10 cellular contexts compared by ENCODE assay signal in the genomic region with DNA sequence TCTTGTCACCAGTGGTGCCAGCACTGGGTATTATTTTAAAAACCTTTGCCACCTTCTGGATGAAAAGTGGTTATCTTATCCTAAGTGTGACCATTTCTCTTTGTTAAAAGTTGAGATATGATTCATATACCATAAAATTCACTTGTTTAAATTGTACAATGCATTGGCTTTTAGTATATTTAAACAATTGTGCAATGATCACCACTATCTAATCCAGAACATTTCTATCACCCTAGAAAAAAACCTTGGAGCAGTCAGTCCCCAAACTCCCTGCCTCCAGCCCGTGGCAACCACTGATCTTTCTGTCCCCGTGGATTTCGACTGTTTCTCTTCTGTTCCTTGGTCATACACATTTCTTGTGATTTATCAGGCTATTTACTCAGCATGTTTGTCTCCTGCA. TPM values are rescaled to one million over a fixed set of nuclear protein-coding genes. Genes with fewer than 3 reads are reported as not detected.
DNase-seq lines count a peak whose midpoint lies in the region; ATAC-seq, FAIRE-seq and TF ChIP-seq lines count a peak whose summit lies in the region.
"Had no signal": no experiment of that assay in that cellular context is flagged by ENCODE, and none has a peak within 500 bp of the region (broad histone marks: within the 10 kb centered on the region; RNA-seq: fewer than 3 reads in every experiment).

No MANE protein-coding gene starts in this region.

- H3K27ac ChIP-seq in liver (ENCODE audit: low read depth in 1 of 2, low read length in 2 of 2) (peak overlapping the region; percentile 92 to 94), HepG2 (ENCODE audit: extremely low read length, insufficient read depth, low read length) (no peak overlapping the region)

- H3K27me3 ChIP-seq in liver (ENCODE audit: control insufficient read depth in 4 of 4, insufficient read depth in 4 of 4, low read length in 3 of 4) (no peaks in the 10 kb centered on the region), HepG2 (ENCODE audit: control insufficient read depth in 1 of 2, insufficient read depth in 2 of 2, low read length in 2 of 2) (no peaks in the 10 kb centered on the region), HAP-1 (ENCODE audit: low read depth) (no peaks in the 10 kb centered on the region)

- no peak for FAIRE-seq in HepG2 (lab: Jason Lieb, UNC)

- no peak for TF ChIP-seq CTCF in liver (IDR thresholded peaks at IDR 0.05; ENCODE audit: low read depth, low read length, missing input control)
- no peak for TF ChIP-seq CTCF in HepG2 (CRISPR knock-in tag; IDR thresholded peaks at IDR 0.05)
- no peak for TF ChIP-seq CTCF in brain (conservative IDR thresholded peaks at IDR 0.05)

- H3K9ac ChIP-seq in liver (ENCODE audit: low read depth in 1 of 2, low read length in 2 of 2) = peak overlapping the region; percentile 89 to 91
- H3K9ac ChIP-seq in HepG2 (ENCODE audit: insufficient read depth, low read depth, low read length) = no peak overlapping the region

- BruUV-seq in HepG2 (replicated peaks; lab: Mats Ljungman, UMichigan) = no TSS peak

- H3K36me3 ChIP-seq in liver (ENCODE audit: control insufficient read depth in 4 of 4, insufficient read depth in 3 of 4, low read depth in 1 of 4, low read length in 3 of 4) = no peaks in the 10 kb centered on the region
- peaks cover 0 to 18% of the 10 kb centered on the region in 2 experiments; a peak in 3 of 5 replicates for H3K36me3 ChIP-seq in HepG2 (replicated peaks in 1 of 2; ENCODE audit: control insufficient read depth in 1 of 2, insufficient read depth in 2 of 2, low read length in 2 of 2)
- no peaks in the 10 kb centered on the region for H3K36me3 ChIP-seq in HAP-1 (replicated peaks)

- H3K4me1 Mint-ChIP-seq in brain (peaks cover 29% of the 10 kb centered on the region), naive B cell (peaks cover 73 to 97% (median 94%) of the 10 kb centered on the region in 3 donors)

- TF ChIP-seq RAD21 in liver (IDR thresholded peaks at IDR 0.05) (no peak), HepG2 (CRISPR knock-in tag; IDR thresholded peaks at IDR 0.05) (no peak)

- H3K9me3 ChIP-seq in liver (ENCODE audit: control insufficient read depth in 4 of 4, low read length in 3 of 4) (no peaks in the 10 kb centered on the region), HepG2 (ENCODE audit: low read length) (no peaks in the 10 kb centered on the region), HAP-1 (no peaks in the 10 kb centered on the region)
- H3K9me3 ChIP-seq: Caco-2 had no signal

- in situ Hi-C loops in HepG2 (cut with HindIII; ENCODE audit: extremely low pct_ligation_motif_present, low pct_unique_long_range_greater_than_20kb) (no loop called here), HAP-1 (cut with MboI; ENCODE audit: low sequenced_read_pairs) (no loop called here)

- no peak overlapping the region for H3K4me2 ChIP-seq in HepG2 (ENCODE audit: low read depth, low read length)

- WGBS in liver = 13% methylated on average over 3 of the region's 3 CpGs
- WGBS in HepG2 (ENCODE audit: low lambda C conversion rate) = 94% methylated on average over 3 of the region's 3 CpGs

- no peak for TF ChIP-seq POLR2A in HepG2 (IDR thresholded peaks at IDR 0.05; ENCODE audit: insufficient read depth in 1 of 2, low read depth in 2 of 2, low read length in 2 of 2)

- H3K4me3 Mint-ChIP-seq in brain = no peak overlapping the region
- peak overlapping the region; percentile 73 to 95 (median 89) for H3K4me3 Mint-ChIP-seq in naive B cell

- ATAC-seq in HepG2 (no peak), naive B cell (ENCODE audit: low read depth in 2 of 2) (no peak)

- DNase-seq in HepG2 (ENCODE audit: low spot score) = no peak
- no peak for DNase-seq in naive B cell
- DNase-seq in DMS114 treated with DMSO at 0.1 percent for 48 hours (lab: John Stamatoyannopoulos, UW; ENCODE audit: unreplicated experiment) = no peak
- DNase-seq in NCI-H1417 treated with DMSO at 0.1 percent for 48 hours (lab: John Stamatoyannopoulos, UW) = no peak
- DNase-seq in UCSD-AML1 (lab: John Stamatoyannopoulos, UW; ENCODE audit: unreplicated experiment) = no peak
- no peak for DNase-seq in HAP-1 (ENCODE audit: low spot score in 2 of 2)
- DNase-seq: Caco-2, NCI-H1105 treated with DMSO at 0.1 percent for 48 hours had no signal

- CTCF ChIA-PET in HepG2 (lab: Yijun Ruan, JAX; ENCODE audit: low intra/inter-chr PET ratio, low total read pairs) = no interaction called here

- no peaks in the 10 kb centered on the region for H3K79me2 ChIP-seq in HepG2 (ENCODE audit: insufficient read depth, low read length)

- H2AFZ ChIP-seq in HepG2 (ENCODE audit: low read length) = no peak overlapping the region

- H3K27me3 Mint-ChIP-seq in brain = peaks cover 3% of the 10 kb centered on the region
- H3K27me3 Mint-ChIP-seq in naive B cell = no peaks in the 10 kb centered on the region

- intact Hi-C loops in HepG2 (cut with micrococcal nuclease; ENCODE audit: unreplicated experiment) = no loop called here

- no peak for TF ChIP-seq EP300 in HepG2 (IDR thresholded peaks at IDR 0.05; ENCODE audit: low read depth in 2 of 2, low read length in 2 of 2)
- TF ChIP-seq EP300 in HepG2 (CRISPR knock-in tag; IDR thresholded peaks at IDR 0.05; ENCODE audit: borderline replicate concordance) = no peak

- peaks cover 12% of the 10 kb centered on the region for H3K36me3 Mint-ChIP-seq in brain
- H3K36me3 Mint-ChIP-seq in naive B cell = no peaks in the 10 kb centered on the region

- no peak overlapping the region for H3K4me3 ChIP-seq in liver (ENCODE audit: low read depth in 1 of 3, low read length in 3 of 3)
- no peak overlapping the region for H3K4me3 ChIP-seq in HepG2 (replicated peaks in 1 of 3; ENCODE audit: insufficient read depth in 1 of 3, low read depth in 2 of 3, low read length in 3 of 3)
- no peak overlapping the region for H3K4me3 ChIP-seq in HAP-1

- 0 out of 2 replicates have a peak, but pooled peaks cover 12% of the 10 kb centered on the region for H4K20me1 ChIP-seq in HepG2 (ENCODE audit: insufficient read depth, low read length)

- POLR2A ChIA-PET in HepG2 (lab: Yijun Ruan, JAX) = interaction anchor here (1.8 kb wide), 1 partner anchor 30 kb away, joined by 4 read pairs; no protein-coding TSS in a partner anchor

- H3K4me1 ChIP-seq in liver (ENCODE audit: control insufficient read depth in 4 of 4, insufficient read depth in 4 of 4, low read length in 3 of 4) = peaks cover 21 to 67% (median 48%) of the 10 kb centered on the region in 4 donors
- H3K4me1 ChIP-seq in HepG2 (ENCODE audit: insufficient read depth, low read length) = peaks cover 26% of the 10 kb centered on the region
- peaks cover 17% of the 10 kb centered on the region for H3K4me1 ChIP-seq in HAP-1
- H3K4me1 ChIP-seq: Caco-2 had no signal

- no peaks in the 10 kb centered on the region for H3K9me3 Mint-ChIP-seq in brain
- H3K9me3 Mint-ChIP-seq in naive B cell = no peaks in the 10 kb centered on the region

- H3K27ac Mint-ChIP-seq in brain = peak overlapping the region in 3 of 5 experiments; percentile 2 to 53 (median 15)
- H3K27ac Mint-ChIP-seq in naive B cell = peak overlapping the region; percentile 98 to 100 (median 99)

TF ChIP-seq in liver, 16 proteins besides CTCF, POLR2A, EP300 and RAD21 (continues in another document):
- TF ChIP-seq FOXA1 (IDR thresholded peaks at IDR 0.05) = no peak
- TF ChIP-seq, protein P1, sequence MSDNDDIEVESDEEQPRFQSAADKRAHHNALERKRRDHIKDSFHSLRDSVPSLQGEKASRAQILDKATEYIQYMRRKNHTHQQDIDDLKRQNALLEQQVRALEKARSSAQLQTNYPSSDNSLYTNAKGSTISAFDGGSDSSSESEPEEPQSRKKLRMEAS (IDR thresholded peaks at IDR 0.05) = no peak
- TF ChIP-seq HNF4G (IDR thresholded peaks at IDR 0.05) = no peak
- TF ChIP-seq JUND (IDR thresholded peaks at IDR 0.05) = no peak
- TF ChIP-seq NR2F2 (IDR thresholded peaks at IDR 0.05) = no peak

TF ChIP-seq in HepG2, 621 proteins besides CTCF, POLR2A, EP300 and RAD21:
- no peak for TF ChIP-seq ZNF557 (CRISPR knock-in tag; IDR thresholded peaks at IDR 0.05)
- TF ChIP-seq TMF1 (CRISPR knock-in tag; IDR thresholded peaks at IDR 0.05; ENCODE audit: low read depth) = no peak
- TF ChIP-seq KDM1A (CRISPR knock-in tag; IDR thresholded peaks at IDR 0.05) = no peak
- no peak for TF ChIP-seq GPN1 (CRISPR knock-in tag; IDR thresholded peaks at IDR 0.05; ENCODE audit: borderline replicate concordance)

RNA-seq across cellular contexts. Expression of a gene that starts 28.3 kb away (rescaled TPM):
- 10 to 100 TPM; 10.7 to 18.7 TPM for total RNA-seq in liver
- 1 to 10 TPM; 4.4 to 6.9 TPM for polyA plus RNA-seq in liver
- 6.8 and 6.9 TPM in 2 replicates for total RNA-seq in HepG2 (2016; rRNA removed; fragmentation: Illumina TruSeq; extraction: Trizol)
- total RNA-seq in HepG2 (2016; cell fraction: cytosol; rRNA removed; fragmentation: Illumina TruSeq; extraction: Trizol; ENCODE audit: low read depth) = 3.0 and 4.5 TPM in 2 replicates
- total RNA-seq in HepG2 (2016; cell fraction: insoluble cytoplasmic fraction; rRNA removed; fragmentation: Illumina TruSeq; extraction: Trizol) = 5.3 and 6.3 TPM in 2 replicates
- total RNA-seq in HepG2 (2016; cell fraction: membrane; rRNA removed; fragmentation: Illumina TruSeq; extraction: Trizol) = 8.1 and 8.8 TPM in 2 replicates
- total RNA-seq in HepG2 (2016; cell fraction: nucleus; rRNA removed; fragmentation: Illumina TruSeq; extraction: Trizol) = 3.3 and 4.2 TPM in 2 replicates
- 6.8 and 7.1 TPM in 2 replicates for polyA plus RNA-seq in HepG2 (2011; rRNA removed)
- polyA plus RNA-seq in HepG2 (2011; cell fraction: cytosol; rRNA removed) = 5.9 and 7.0 TPM in 2 replicates
- 6.3 and 7.7 TPM in 2 replicates for polyA plus RNA-seq in HepG2 (2011; cell fraction: nucleus; rRNA removed)
- 5.1 and 9.2 TPM in 2 replicates for polyA plus RNA-seq in HepG2 (2012)
- 0.99 and 1.3 TPM in 2 replicates for polyA plus RNA-seq in HepG2 (2016; cell fraction: cytosol; fragmentation: Illumina TruSeq; extraction: Trizol; ENCODE audit: low read depth)
- 7.6 and 9.1 TPM in 2 replicates for polyA plus RNA-seq in HepG2 (2016; cell fraction: insoluble cytoplasmic fraction; fragmentation: Illumina TruSeq; extraction: Trizol; ENCODE audit: low read depth)
- 5.2 and 5.7 TPM in 2 replicates for polyA plus RNA-seq in HepG2 (2016; cell fraction: membrane; fragmentation: Illumina TruSeq; extraction: Trizol; ENCODE audit: low read depth)
- 8.8 and 9.8 TPM in 2 replicates for polyA plus RNA-seq in HepG2 (2016; cell fraction: nucleus; fragmentation: Illumina TruSeq; extraction: Trizol; ENCODE audit: insufficient read depth, low read depth)
- 2.2 and 11.4 TPM in 2 replicates for polyA minus RNA-seq in HepG2 (2011; rRNA and poly(A)+ RNA removed; ENCODE audit: low replicate concordance)
- 6.2 and 6.9 TPM in 2 replicates for polyA minus RNA-seq in HepG2 (2011; cell fraction: cytosol; rRNA and poly(A)+ RNA removed)
- 3.3 and 3.9 TPM in 2 replicates for polyA minus RNA-seq in HepG2 (2011; cell fraction: nucleus; rRNA and poly(A)+ RNA removed)
- polyA plus RNA-seq in brain (ENCODE audit: insufficient read depth, low read depth, low replicate concordance) = 7.4 TPM
- polyA plus RNA-seq in naive B cell (ENCODE audit: low read depth in 6 of 6) = 10 to 100 TPM in 1 of 6 donors, 1 to 10 TPM in 5; 3.6 to 10.4 (median 4.5) TPM

Comparison
In these comparisons a context has a peak if more than half of its experiments do, and no peak if none do; other contexts are left out.
1. H3K4me3 Mint-ChIP-seq: peak in naive B cell (8 of 8); none in brain (0 of 5).